ENCODE assay signal across 8 cellular contexts in genomic region chr14:54893151-54893760, GRCh38. TPM values are rescaled to one million over a fixed set of nuclear protein-coding genes. Genes with fewer than 3 reads are reported as not detected.
DNase-seq lines count a peak whose midpoint lies in the region; ATAC-seq, FAIRE-seq and TF ChIP-seq lines count a peak whose summit lies in the region.

No MANE protein-coding gene starts in this region.

- ATAC-seq in T-helper 17 cell (peak; percentile 86), esophagus mucosa (peak; percentile 42), HG02571 (IDR thresholded peaks at IDR 0.05; ENCODE audit: unreplicated experiment) (no peak), GM21390 (IDR thresholded peaks at IDR 0.05; ENCODE audit: unreplicated experiment) (no peak)

- H3K4me1 Mint-ChIP-seq in T-helper 17 cell, result peaks cover 50% of the 10 kb centered on the region
- no peaks in the 10 kb centered on the region for H3K4me1 Mint-ChIP-seq in neural crest cell

- H3K4me3 Mint-ChIP-seq in T-helper 17 cell, result no peak overlapping the region
- H3K4me3 Mint-ChIP-seq in neural crest cell, result no peak overlapping the region

- peak; percentile 80 for TF ChIP-seq CTCF in AG04450 (IDR thresholded peaks at IDR 0.05; ENCODE audit: low read depth, low read length)
- TF ChIP-seq CTCF in neural crest cell (conservative IDR thresholded peaks at IDR 0.05), result peak; percentile 75

- no peak overlapping the region for H3K27ac ChIP-seq in AG04450 (ENCODE audit: low read depth, low read length)

- POLR2A ChIA-PET in AG04450 (lab: Yijun Ruan, JAX), result no interaction called here

- H3K27me3 Mint-ChIP-seq in T-helper 17 cell, result no peaks in the 10 kb centered on the region
- H3K27me3 Mint-ChIP-seq in neural crest cell (ENCODE audit: low read depth), result peaks cover 7% of the 10 kb centered on the region

- H3K27me3 ChIP-seq in AG04450 (ENCODE audit: control insufficient read depth, insufficient read depth, low read length), result no peaks in the 10 kb centered on the region

- FAIRE-seq in G401.6 (lab: Jason Lieb, UNC), result peak; percentile 70

- H3K36me3 Mint-ChIP-seq in T-helper 17 cell (ENCODE audit: low read depth), result peaks cover 2% of the 10 kb centered on the region
- H3K36me3 Mint-ChIP-seq in neural crest cell (ENCODE audit: low read depth), result no peaks in the 10 kb centered on the region

- no peaks in the 10 kb centered on the region for H3K9me3 Mint-ChIP-seq in neural crest cell

- no peak overlapping the region for H3K4me3 ChIP-seq in AG04450 (ENCODE audit: low read depth, low read length)

- H3K9me3 ChIP-seq in AG04450 (ENCODE audit: control insufficient read depth, insufficient read depth, low read length), result no peaks in the 10 kb centered on the region
- H3K9me3 ChIP-seq in T-helper 17 cell (ENCODE audit: control insufficient read depth, low read length, poor library complexity, severe bottlenecking), result no peaks in the 10 kb centered on the region

- CTCF ChIA-PET in AG04450 (lab: Charles Lee), result interaction anchor here (0.8 to 2.5 kb wide), 3 partner anchors 11 to 330 kb away, joined by 3 to 9 read pairs (median 3); no protein-coding TSS in a partner anchor

- DNase-seq in AG04450 (ENCODE audit: low read depth, low spot score), result peak; percentile 36
- peak; percentile 76 for DNase-seq in M059J (ENCODE audit: low read depth)
- DNase-seq in T-helper 17 cell, result no peak
- DNase-seq in neural crest cell (ENCODE audit: low read depth, low spot score), result no peak

- H3K27ac Mint-ChIP-seq in T-helper 17 cell (no peak overlapping the region), neural crest cell (ENCODE audit: unreplicated experiment) (no peak overlapping the region)

RNA-seq across cellular contexts. Expression of gene GCH1, which starts 9.4 kb away (rescaled TPM):
- 0.67 and 0.88 TPM in 2 replicates for polyA plus RNA-seq in AG04450 (2011; rRNA removed)
- 0.87 and 1.4 TPM in 2 replicates for polyA minus RNA-seq in AG04450 (2011; rRNA and poly(A)+ RNA removed)
- total RNA-seq in M059J (2014; rRNA removed; shearing (Covaris generic)), result 2.9 and 5.4 TPM in 2 replicates
- total RNA-seq in T-helper 17 cell (10 to 100 TPM; 42.5 to 46.0 TPM), esophagus mucosa (8.9 TPM), neural crest cell (3.8 and 4.3 TPM in 2 replicates)

Comparison
In these comparisons a context has a peak if more than half of its experiments do, and no peak if none do; other contexts are left out.
1. DNase-seq: peak in AG04450 (single experiment) and M059J (single experiment); none in T-helper 17 cell (0 of 3) and neural crest cell (single experiment).
2. ATAC-seq: peak in T-helper 17 cell (single experiment) and esophagus mucosa (single experiment); none in HG02571 (single experiment) and GM21390 (single experiment).